Comparison of ENCODE assay signal across 8 cellular contexts in the genomic region with DNA sequence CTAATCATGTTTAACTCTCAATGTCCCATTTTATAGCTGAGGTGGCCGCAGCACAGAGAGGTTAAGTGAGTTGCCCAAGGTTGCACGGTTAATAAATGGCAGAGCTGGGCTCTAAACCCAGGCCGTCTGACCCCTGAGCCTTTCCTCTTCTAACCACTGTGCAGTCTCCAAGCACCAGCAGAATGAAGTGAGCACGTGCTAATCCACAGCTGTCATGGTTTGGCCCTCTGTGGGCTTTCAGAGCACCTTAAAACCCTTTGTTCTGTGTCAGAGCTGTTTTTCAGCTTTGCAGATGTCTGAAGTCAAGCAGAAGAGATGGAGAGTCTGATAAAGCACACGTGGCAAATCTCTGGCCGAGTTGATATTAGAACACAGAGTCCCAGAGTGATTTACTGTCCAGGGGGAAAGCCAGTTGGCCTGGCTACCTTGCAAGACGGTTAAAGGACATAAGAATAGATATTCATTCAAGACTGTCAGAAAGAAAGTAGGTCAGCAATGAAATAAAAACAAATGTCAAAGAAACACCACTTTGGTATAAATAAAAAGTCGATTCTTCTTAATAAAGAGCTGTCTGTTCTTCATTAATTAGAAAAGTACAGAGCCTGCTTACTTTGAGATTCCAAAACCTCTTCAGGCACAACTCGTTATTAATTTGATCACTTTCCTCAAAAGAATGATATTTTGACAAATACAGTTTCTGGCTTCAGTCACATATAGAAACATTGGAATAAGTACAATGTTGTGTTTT.
DNase-seq lines count a peak whose midpoint lies in the region; ATAC-seq and TF ChIP-seq lines count a peak whose summit lies in the region.

No MANE protein-coding gene starts in this region.

- no peak for ATAC-seq in HG03039 (IDR thresholded peaks at IDR 0.05; ENCODE audit: unreplicated experiment)

- no peak for TF ChIP-seq CTCF in AG04450 (IDR thresholded peaks at IDR 0.05; ENCODE audit: low read depth, low read length)

- H3K9me3 ChIP-seq in AG04450 (ENCODE audit: control insufficient read depth, insufficient read depth, low read length) (no peaks in the 10 kb centered on the region), HUES64 (ENCODE audit: insufficient read depth, low read depth, low read length) (no peaks in the 10 kb centered on the region)

- DNase-seq in AG04450 (ENCODE audit: low read depth, low spot score) (no peak), fibroblast of the conjunctiva (ENCODE audit: low read depth) (peak; percentile 73), pons (ENCODE audit: low spot score) (peak; percentile 67), NCI-H2107 (lab: John Stamatoyannopoulos, UW) (no peak), NK-92 (lab: John Stamatoyannopoulos, UW; ENCODE audit: unreplicated experiment) (no peak)
- DNase-seq in activated T-cell treated with anti-CD3 and anti-CD28 coated beads, Interleukin-2, amount 50 U/mL, for 24 hours: peak; percentile 36

- no peak overlapping the region for H3K4me3 ChIP-seq in AG04450 (ENCODE audit: low read depth, low read length)
- no peak overlapping the region for H3K4me3 ChIP-seq in HUES64 (ENCODE audit: low read length)

- H3K27me3 ChIP-seq in AG04450 (ENCODE audit: control insufficient read depth, insufficient read depth, low read length) (no peaks in the 10 kb centered on the region), HUES64 (ENCODE audit: insufficient read depth, low read length) (no peaks in the 10 kb centered on the region)

- POLR2A ChIA-PET in AG04450 (lab: Yijun Ruan, JAX): interaction anchor here (0.5 to 1.3 kb wide), 2 partner anchors 29 to 34 kb away, joined by 3 to 5 read pairs; no protein-coding TSS in a partner anchor

- no peaks in the 10 kb centered on the region for H3K27me3 Mint-ChIP-seq in activated T-cell treated with anti-CD3 and anti-CD28 coated beads, Interleukin-2, amount 50 U/mL, for 24 hours

- H3K4me1 Mint-ChIP-seq in activated T-cell treated with anti-CD3 and anti-CD28 coated beads, Interleukin-2, amount 50 U/mL, for 24 hours (ENCODE audit: low read depth): peaks cover 76% of the 10 kb centered on the region

- peaks cover 30% of the 10 kb centered on the region for H3K4me1 ChIP-seq in HUES64 (ENCODE audit: insufficient read depth, low read length)

- no peak overlapping the region for H3K9ac ChIP-seq in HUES64 (ENCODE audit: low read depth, low read length)

- peaks cover 11% of the 10 kb centered on the region for H3K9me3 Mint-ChIP-seq in activated T-cell treated with anti-CD3 and anti-CD28 coated beads, Interleukin-2, amount 50 U/mL, for 24 hours

- H3K36me3 Mint-ChIP-seq in activated T-cell treated with anti-CD3 and anti-CD28 coated beads, Interleukin-2, amount 50 U/mL, for 24 hours (ENCODE audit: low read depth): peaks cover 28% of the 10 kb centered on the region

- CTCF ChIA-PET in AG04450 (lab: Charles Lee): interaction anchor here (0.8 to 3.5 kb wide), 6 partner anchors 9 to 318 kb away, joined by 3 to 16 read pairs (median 4); no protein-coding TSS in a partner anchor

- H3K27ac Mint-ChIP-seq in activated T-cell treated with anti-CD3 and anti-CD28 coated beads, Interleukin-2, amount 50 U/mL, for 24 hours: peak overlapping the region; percentile 91

- H3K4me3 Mint-ChIP-seq in activated T-cell treated with anti-CD3 and anti-CD28 coated beads, Interleukin-2, amount 50 U/mL, for 24 hours: peak overlapping the region; percentile 46

- H3K27ac ChIP-seq in AG04450 (ENCODE audit: low read depth, low read length): peak overlapping the region; percentile 71
- peak overlapping the region; percentile 3; the same call in 1 of the 2 replicates for H3K27ac ChIP-seq in HUES64 (ENCODE audit: low read depth, low read length)

- 82% methylated on average over 9 of the region's 9 CpGs for WGBS in HUES64

- no peaks in the 10 kb centered on the region for H3K36me3 ChIP-seq in HUES64 (ENCODE audit: insufficient read depth, low read length)

Comparison
In these comparisons a context has a peak if more than half of its experiments do, and no peak if none do; other contexts are left out.
1. DNase-seq: peak in activated T-cell treated with anti-CD3 and anti-CD28 coated beads, Interleukin-2, amount 50 U/mL, for 24 hours (single experiment), fibroblast of the conjunctiva (single experiment) and pons (single experiment); none in AG04450 (single experiment), NCI-H2107 (single experiment) and NK-92 (single experiment).